In genomic region chr5:68196876-68197275, GRCh38 we compare ENCODE assay signal across 1 cellular context.
TF ChIP-seq lines count a peak whose summit lies in the region.

No MANE protein-coding gene starts in this region.

TF ChIP-seq in H1, 55 proteins besides CTCF, POLR2A, EP300 and RAD21:
- TF ChIP-seq TEAD4 (IDR thresholded peaks at IDR 0.05; ENCODE audit: low read depth, low read length) (no peak), BACH1 (IDR thresholded peaks at IDR 0.05; ENCODE audit: low read length) (no peak), RFX5 (IDR thresholded peaks at IDR 0.05; ENCODE audit: borderline replicate concordance, low read depth, low read length) (no peak), BRCA1 (IDR thresholded peaks at IDR 0.05; ENCODE audit: low read depth, low read length) (no peak), JUND (IDR thresholded peaks at IDR 0.05; ENCODE audit: low read length) (no peak), RXRA (IDR thresholded peaks at IDR 0.05; ENCODE audit: insufficient read depth, low read depth, low read length) (no peak), NRF1 (IDR thresholded peaks at IDR 0.05; ENCODE audit: low read depth, low read length) (no peak)
